In the genomic region with DNA sequence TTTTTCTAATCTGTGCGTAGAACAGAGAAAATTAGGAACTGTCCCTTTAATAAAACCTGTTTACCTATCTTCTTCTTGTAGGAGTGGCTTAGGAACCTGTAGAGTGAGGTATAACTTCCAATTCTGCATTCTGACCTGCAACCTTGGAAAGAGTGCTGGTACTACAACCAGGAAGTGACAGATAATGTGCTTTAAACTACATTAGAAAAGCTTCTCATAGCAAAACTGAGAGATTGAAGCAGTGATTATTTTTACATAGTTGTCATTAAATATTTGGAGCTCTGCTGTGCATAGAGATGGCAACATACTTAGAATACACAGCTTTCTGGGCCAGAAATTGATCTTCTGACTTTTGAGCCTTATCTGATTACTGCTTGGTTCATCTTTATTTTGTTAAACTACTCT, we compare ENCODE assay signal across 9 cellular contexts. TPM values are rescaled to one million over a fixed set of nuclear protein-coding genes. Genes with fewer than 3 reads are reported as not detected.
A peak's percentile ranks its signal among the peaks of the same experiment; 100 is the strongest.
DNase-seq lines count a peak whose midpoint lies in the region; ATAC-seq and TF ChIP-seq lines count a peak whose summit lies in the region.
"Had no signal": no experiment of that assay in that cellular context is flagged by ENCODE, and none has a peak within 500 bp of the region (broad histone marks: within the 10 kb centered on the region; RNA-seq: fewer than 3 reads in every experiment).

No MANE protein-coding gene starts in this region.

- TF ChIP-seq POLR2A in suprapubic skin (IDR thresholded peaks at IDR 0.05) = no peak

- H3K4me2 ChIP-seq in SK-N-SH (0 out of 2 replicates have a peak overlapping the region, but pooled peaks have one; percentile 25), PC-3 (ENCODE audit: low read length) (peak overlapping the region; percentile 77)

- H3K9me2 ChIP-seq in SK-N-SH (no peaks in the 10 kb centered on the region), PC-3 (replicated peaks; ENCODE audit: low read length) (no peaks in the 10 kb centered on the region)

- no peaks in the 10 kb centered on the region for H3K9me3 ChIP-seq in SK-N-SH
- no peaks in the 10 kb centered on the region for H3K9me3 ChIP-seq in PC-3 (ENCODE audit: low read length)
- H3K9me3 ChIP-seq in suprapubic skin = no peaks in the 10 kb centered on the region

- CTCF ChIA-PET in SK-N-SH (lab: Yijun Ruan, JAX) (interaction anchor here (1.2 to 2.6 kb wide), 4 partner anchors 11 to 161 kb away, joined by 3 to 10 read pairs (median 5); no protein-coding TSS in a partner anchor), PC-3 (lab: Charles Lee) (no interaction called here)

- H3K4me3 ChIP-seq in SK-N-SH (ENCODE audit: low read depth in 2 of 2, low read length in 1 of 2) = no peak overlapping the region
- H3K4me3 ChIP-seq in PC-3 (ENCODE audit: low read length) = peak overlapping the region; percentile 52
- H3K4me3 ChIP-seq in suprapubic skin = peak overlapping the region; percentile 40
- H3K4me3 ChIP-seq in foreskin fibroblast (ENCODE audit: low read depth in 1 of 2, low read length in 2 of 2) = peak overlapping the region in 1 of 2 donors; percentile 27

- H3K9ac ChIP-seq in SK-N-SH = no peak overlapping the region
- no peak overlapping the region for H3K9ac ChIP-seq in PC-3 (ENCODE audit: low read length)

- BruUV-seq in PC-3 (replicated peaks; lab: Mats Ljungman, UMichigan) = no TSS peak

- intact Hi-C loops in PC-3 (cut with micrococcal nuclease) = no loop called here

- no peaks in the 10 kb centered on the region for H4K20me1 ChIP-seq in SK-N-SH (ENCODE audit: insufficient read depth)
- H4K20me1 ChIP-seq in PC-3 (ENCODE audit: low read length) = no peaks in the 10 kb centered on the region

- TF ChIP-seq CTCF in SK-N-SH (IDR thresholded peaks at IDR 0.05) = no peak
- TF ChIP-seq CTCF in PC-3 (conservative IDR thresholded peaks at IDR 0.05; ENCODE audit: low read depth, low read length) = no peak
- no peak for TF ChIP-seq CTCF in suprapubic skin (IDR thresholded peaks at IDR 0.05)
- no peak for TF ChIP-seq CTCF in foreskin fibroblast (IDR thresholded peaks at IDR 0.05; ENCODE audit: low read depth, low read length)

- no peak for TF ChIP-seq RAD21 in SK-N-SH (IDR thresholded peaks at IDR 0.05; ENCODE audit: low read length)

- POLR2A ChIA-PET in SK-N-SH (lab: Yijun Ruan, JAX) = no interaction called here
- POLR2A ChIA-PET in PC-3 (lab: Charles Lee; ENCODE audit: unreplicated experiment) = interaction anchor here (0.5 to 1.1 kb wide), 2 partner anchors 56 to 156 kb away, joined by 3 to 4 read pairs; no protein-coding TSS in a partner anchor

- no peak overlapping the region for H3K27ac ChIP-seq in SK-N-SH (ENCODE audit: low read depth in 2 of 2, low read length in 1 of 2)
- H3K27ac ChIP-seq in PC-3 (ENCODE audit: low read length) = peak overlapping the region; percentile 4; the same call in 1 of the 2 replicates
- H3K27ac ChIP-seq in suprapubic skin = peak overlapping the region; percentile 83

- no peaks in the 10 kb centered on the region for H3K27me3 ChIP-seq in SK-N-SH (ENCODE audit: insufficient read depth)
- no peaks in the 10 kb centered on the region for H3K27me3 ChIP-seq in PC-3 (ENCODE audit: low read length)
- H3K27me3 ChIP-seq in suprapubic skin = no peaks in the 10 kb centered on the region

- H3F3A ChIP-seq in SK-N-SH (replicated peaks; ENCODE audit: insufficient read depth) = no peaks in the 10 kb centered on the region
- no peaks in the 10 kb centered on the region for H3F3A ChIP-seq in PC-3 (ENCODE audit: low read length, unreplicated experiment)

- peak overlapping the region; percentile 32; the same call in 1 of the 2 replicates for H2AFZ ChIP-seq in SK-N-SH (ENCODE audit: low read depth)
- H2AFZ ChIP-seq in PC-3 (ENCODE audit: low read length) = peak overlapping the region; percentile 68

- DNase-seq in SK-N-SH (no peak), PC-3 (peak; percentile 74), iPS-NIHi11 (ENCODE audit: low spot score) (peak; percentile 22), suprapubic skin (ENCODE audit: low spot score in 2 of 2) (no peak), foreskin fibroblast (no peak)
- no peak for DNase-seq in activated effector memory CD4-positive, alpha-beta T cell treated with Interleukin-2 at 50 U/mL for 16 hours
- DNase-seq: activated CD4-positive, CD25-positive, alpha-beta regulatory T cell had no signal

- 77% methylated on average over 1 of the region's 1 CpG for WGBS in SK-N-SH (ENCODE audit: low lambda C conversion rate)
- 40% methylated on average over 1 of the region's 1 CpG for WGBS in suprapubic skin

- TF ChIP-seq EP300 in SK-N-SH (IDR thresholded peaks at IDR 0.05; ENCODE audit: borderline replicate concordance in 1 of 2, low read depth in 1 of 2, low read length in 1 of 2) (no peak), suprapubic skin (IDR thresholded peaks at IDR 0.05) (no peak)

- ATAC-seq in SK-N-SH treated with all-trans-retinoic acid at 6 μM for 48 hours = no peak
- peak; percentile 91 for ATAC-seq in PC-3
- ATAC-seq in GM18858 (IDR thresholded peaks at IDR 0.05; ENCODE audit: unreplicated experiment) = no peak

- no peaks in the 10 kb centered on the region for H3K79me2 ChIP-seq in SK-N-SH (ENCODE audit: insufficient read depth)
- no peaks in the 10 kb centered on the region for H3K79me2 ChIP-seq in PC-3 (ENCODE audit: low read length)

- H3K4me1 ChIP-seq in SK-N-SH (ENCODE audit: control insufficient read depth in 1 of 2, insufficient read depth in 2 of 2, low read depth in 1 of 2, low read length in 1 of 2) (no peaks in the 10 kb centered on the region), PC-3 (ENCODE audit: insufficient read depth, low read length) (peaks cover 16% of the 10 kb centered on the region), suprapubic skin (peaks cover 19% of the 10 kb centered on the region)

- H3K36me3 ChIP-seq in SK-N-SH (replicated peaks in 1 of 2; ENCODE audit: control insufficient read depth in 1 of 2, insufficient read depth in 2 of 2, low read length in 1 of 2) (no peaks in the 10 kb centered on the region), PC-3 (ENCODE audit: low read depth, low read length) (no peaks in the 10 kb centered on the region), suprapubic skin (no peaks in the 10 kb centered on the region)

TF ChIP-seq in SK-N-SH, 30 proteins besides CTCF, POLR2A, EP300 and RAD21 (continues in another document):
- no peak for TF ChIP-seq TAF1 (IDR thresholded peaks at IDR 0.05; ENCODE audit: borderline replicate concordance, low read depth, low read length)
- TF ChIP-seq RXRA (IDR thresholded peaks at IDR 0.05; ENCODE audit: borderline replicate concordance, low read depth) = no peak
- TF ChIP-seq FOXJ3 (CRISPR knock-in tag; IDR thresholded peaks at IDR 0.05) = no peak
- TF ChIP-seq TEAD4 (IDR thresholded peaks at IDR 0.05; ENCODE audit: borderline replicate concordance, insufficient read depth) = no peak
- TF ChIP-seq FOSL2 (IDR thresholded peaks at IDR 0.05; ENCODE audit: borderline replicate concordance, low read depth) = no peak
- no peak for TF ChIP-seq CHD2 (IDR thresholded peaks at IDR 0.05; ENCODE audit: low read length, partially characterized antibody)
- TF ChIP-seq JUND (IDR thresholded peaks at IDR 0.05) = no peak
- no peak for TF ChIP-seq TCF12 (IDR thresholded peaks at IDR 0.05)
- TF ChIP-seq, protein P1, sequence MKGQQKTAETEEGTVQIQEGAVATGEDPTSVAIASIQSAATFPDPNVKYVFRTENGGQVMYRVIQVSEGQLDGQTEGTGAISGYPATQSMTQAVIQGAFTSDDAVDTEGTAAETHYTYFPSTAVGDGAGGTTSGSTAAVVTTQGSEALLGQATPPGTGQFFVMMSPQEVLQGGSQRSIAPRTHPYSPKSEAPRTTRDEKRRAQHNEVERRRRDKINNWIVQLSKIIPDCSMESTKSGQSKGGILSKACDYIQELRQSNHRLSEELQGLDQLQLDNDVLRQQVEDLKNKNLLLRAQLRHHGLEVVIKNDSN (IDR thresholded peaks at IDR 0.05; ENCODE audit: borderline replicate concordance, low read depth) = no peak
- TF ChIP-seq, protein P2, sequence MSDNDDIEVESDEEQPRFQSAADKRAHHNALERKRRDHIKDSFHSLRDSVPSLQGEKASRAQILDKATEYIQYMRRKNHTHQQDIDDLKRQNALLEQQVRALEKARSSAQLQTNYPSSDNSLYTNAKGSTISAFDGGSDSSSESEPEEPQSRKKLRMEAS (IDR thresholded peaks at IDR 0.05; ENCODE audit: low read depth) = no peak

TF ChIP-seq in SK-N-SH treated with all-trans-retinoic acid at 6 μM for 48 hours, 23 proteins besides CTCF, POLR2A, EP300 and RAD21 (continues in another document):
- TF ChIP-seq GLIS3 (CRISPR knock-in tag; IDR thresholded peaks at IDR 0.05) (no peak), ISL1 (CRISPR knock-in tag; IDR thresholded peaks at IDR 0.05) (no peak), RARB (CRISPR knock-in tag; IDR thresholded peaks at IDR 0.05) (no peak), OSR1 (CRISPR knock-in tag; IDR thresholded peaks at IDR 0.05) (no peak), ZNF70 (CRISPR knock-in tag; IDR thresholded peaks at IDR 0.05) (no peak)
- TF ChIP-seq, protein P3, sequence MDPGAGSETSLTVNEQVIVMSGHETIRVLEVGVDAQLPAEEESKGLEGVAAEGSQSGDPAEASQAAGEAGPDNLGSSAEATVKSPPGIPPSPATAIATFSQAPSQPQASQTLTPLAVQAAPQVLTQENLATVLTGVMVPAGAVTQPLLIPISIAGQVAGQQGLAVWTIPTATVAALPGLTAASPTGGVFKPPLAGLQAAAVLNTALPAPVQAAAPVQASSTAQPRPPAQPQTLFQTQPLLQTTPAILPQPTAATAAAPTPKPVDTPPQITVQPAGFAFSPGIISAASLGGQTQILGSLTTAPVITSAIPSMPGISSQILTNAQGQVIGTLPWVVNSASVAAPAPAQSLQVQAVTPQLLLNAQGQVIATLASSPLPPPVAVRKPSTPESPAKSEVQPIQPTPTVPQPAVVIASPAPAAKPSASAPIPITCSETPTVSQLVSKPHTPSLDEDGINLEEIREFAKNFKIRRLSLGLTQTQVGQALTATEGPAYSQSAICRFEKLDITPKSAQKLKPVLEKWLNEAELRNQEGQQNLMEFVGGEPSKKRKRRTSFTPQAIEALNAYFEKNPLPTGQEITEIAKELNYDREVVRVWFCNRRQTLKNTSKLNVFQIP (CRISPR knock-in tag; IDR thresholded peaks at IDR 0.05; ENCODE audit: borderline replicate concordance, low read depth) = no peak

RNA-seq across cellular contexts. Expression of a gene that starts 50.4 kb away (rescaled TPM):
- polyA plus RNA-seq in SK-N-SH (2012; rRNA removed) = 3.7 and 6.4 TPM in 2 replicates
- 3.3 and 3.7 TPM in 2 replicates for polyA plus RNA-seq in SK-N-SH (2012; cell fraction: cytosol; rRNA removed)
- polyA plus RNA-seq in SK-N-SH (2012; cell fraction: nucleus; rRNA removed) = 8.1 and 16.0 TPM in 2 replicates
- 7.1 and 8.3 TPM in 2 replicates for total RNA-seq in PC-3 (2014; rRNA removed)
- 10 to 100 TPM in 3 of 4 donors, 1 to 10 TPM in 1; 10.0 to 21.2 (median 13.0) TPM for total RNA-seq in suprapubic skin

RNA-seq across cellular contexts. Expression of a gene that starts 58.8 kb away (rescaled TPM):
- 1.2 and 1.3 TPM in 2 replicates for polyA plus RNA-seq in SK-N-SH (2012; rRNA removed)
- polyA plus RNA-seq in SK-N-SH (2012; cell fraction: cytosol; rRNA removed) = 1.5 and 2.3 TPM in 2 replicates
- 2.4 and 4.6 TPM in 2 replicates for polyA plus RNA-seq in SK-N-SH (2012; cell fraction: nucleus; rRNA removed)
- total RNA-seq in PC-3 (2014; rRNA removed) (2.8 and 4.5 TPM in 2 replicates), suprapubic skin (10 to 100 TPM; 16.5 to 70.9 (median 25.5) TPM)

Comparison
In these comparisons a context has a peak if more than half of its experiments do, and no peak if none do; other contexts are left out.
1. DNase-seq: peak in PC-3 (single experiment) and iPS-NIHi11 (single experiment); none in SK-N-SH (single experiment), suprapubic skin (0 of 2), foreskin fibroblast (0 of 2) and activated effector memory CD4-positive, alpha-beta T cell treated with Interleukin-2 at 50 U/mL for 16 hours (single experiment).
2. H3K27ac ChIP-seq: peak in PC-3 (single experiment) and suprapubic skin (single experiment); none in SK-N-SH (0 of 2).
3. H3K4me3 ChIP-seq: peak in PC-3 (single experiment) and suprapubic skin (single experiment); none in SK-N-SH (0 of 2).